ENCODE assay signal across 8 cellular contexts in genomic region chr9:127869310-127870152, GRCh38. TPM values are rescaled to one million over a fixed set of nuclear protein-coding genes. Genes with fewer than 3 reads are reported as not detected.
DNase-seq lines count a peak whose midpoint lies in the region; ATAC-seq and TF ChIP-seq lines count a peak whose summit lies in the region.

No MANE protein-coding gene starts in this region.

- peaks cover 0 to 29% of the 10 kb centered on the region in 2 donors for H3K36me3 ChIP-seq in lung (ENCODE audit: control insufficient read depth in 2 of 2, insufficient read depth in 2 of 2, low read length in 2 of 2)

- H3K9me3 ChIP-seq in lung (ENCODE audit: control insufficient read depth in 2 of 2, insufficient read depth in 1 of 2, low read length in 1 of 2) = no peaks in the 10 kb centered on the region

- DNase-seq in Daoy (ENCODE audit: low read depth) = peak; percentile 92
- DNase-seq in NCI-H748 (lab: John Stamatoyannopoulos, UW; ENCODE audit: unreplicated experiment) = peak; percentile 78
- DNase-seq in activated CD4-positive, alpha-beta T cell treated with anti-CD3 and anti-CD28 coated beads, Interleukin-2, amount 50 U/mL, for 48 hours = peak; percentile 90 to 92
- peak; percentile 64 to 87 for DNase-seq in dermis microvascular lymphatic vessel endothelial cell (ENCODE audit: low read depth in 2 of 2)
- DNase-seq in lung (ENCODE audit: low spot score) = peak; percentile 93
- DNase-seq in stimulated activated CD8-positive, alpha-beta memory T cell treated with anti-CD3 and anti-CD28 coated beads, Interleukin-12 subunit alpha, Interleukin-12 subunit beta, amount 100 ng/mL, for 4 hours (ENCODE audit: low read depth) = peak; percentile 56

- TF ChIP-seq CTCF in lung (IDR thresholded peaks at IDR 0.05; ENCODE audit: control extremely low read depth, extremely low read depth) = peak; percentile 97

- H3K4me1 ChIP-seq in lung (ENCODE audit: control insufficient read depth in 2 of 2, insufficient read depth in 2 of 2, low read length in 2 of 2) = peaks cover 0 to 5% of the 10 kb centered on the region in 2 donors

- H3K4me3 ChIP-seq in lung = no peak overlapping the region

- peak; percentile 62 for ATAC-seq in HG03039 (IDR thresholded peaks at IDR 0.05; ENCODE audit: unreplicated experiment)
- ATAC-seq in lung (ENCODE audit: insufficient read depth, low FRiP score) = peak; percentile 80
- ATAC-seq in HG03159 (IDR thresholded peaks at IDR 0.05; ENCODE audit: unreplicated experiment) = no peak

- peak overlapping the region; percentile 7 to 10 for H3K27ac ChIP-seq in lung (ENCODE audit: low read depth in 1 of 2, low read length in 1 of 2)

- no peaks in the 10 kb centered on the region for H3K27me3 ChIP-seq in lung (ENCODE audit: control insufficient read depth, insufficient read depth)

- 62 to 64% methylated on average over 18 of the region's 18 CpGs for WGBS in lung, 2 donors

RNA-seq across cellular contexts. Expression of gene AK1, which starts 7.9 kb away (rescaled TPM):
- total RNA-seq in Daoy (2014; rRNA removed; shearing (Covaris generic)) = 37.5 and 73.4 TPM in 2 replicates
- 20.4 and 23.0 TPM in 2 replicates for total RNA-seq in dermis microvascular lymphatic vessel endothelial cell
- 100 to 1,000 TPM in 1 of 2 donors, 10 to 100 TPM in 1; 72.3 to 154 TPM for total RNA-seq in lung
- 100 to 1,000 TPM in 1 of 2 donors, 10 to 100 TPM in 1; 63.8 to 386 TPM for polyA plus RNA-seq in lung

RNA-seq across cellular contexts. Expression of gene ENG, which starts 15.1 kb away (rescaled TPM):
- 2.6 and 4.1 TPM in 2 replicates for total RNA-seq in Daoy (2014; rRNA removed; shearing (Covaris generic))
- 30.0 and 91.3 TPM in 2 replicates for total RNA-seq in dermis microvascular lymphatic vessel endothelial cell
- 100 to 1,000 TPM in 1 of 2 donors, 10 to 100 TPM in 1; 41.1 to 182 TPM for total RNA-seq in lung
- polyA plus RNA-seq in lung = 100 to 1,000 TPM in 1 of 2 donors, 10 to 100 TPM in 1; 80.7 to 317 TPM

RNA-seq across cellular contexts. Expression of gene ST6GALNAC6, which starts 29.9 kb away (rescaled TPM):
- total RNA-seq in Daoy (2014; rRNA removed; shearing (Covaris generic)) = 11.3 and 12.7 TPM in 2 replicates
- total RNA-seq in dermis microvascular lymphatic vessel endothelial cell (23.4 and 35.7 TPM in 2 replicates), lung (10 to 100 TPM; 28.3 to 51.9 TPM)
- polyA plus RNA-seq in lung = 10 to 100 TPM; 45.3 to 59.8 TPM

RNA-seq across cellular contexts. Expression of gene ST6GALNAC4, which starts 47.3 kb away (rescaled TPM):
- 29.1 and 78.4 TPM in 2 replicates for total RNA-seq in Daoy (2014; rRNA removed; shearing (Covaris generic))
- 27.3 and 32.2 TPM in 2 replicates for total RNA-seq in dermis microvascular lymphatic vessel endothelial cell
- 10 to 100 TPM; 42.7 to 96.2 TPM for total RNA-seq in lung
- 10 to 100 TPM; 24.6 to 67.3 TPM for polyA plus RNA-seq in lung
